ENCODE assay signal across 8 cellular contexts in the genomic region with DNA sequence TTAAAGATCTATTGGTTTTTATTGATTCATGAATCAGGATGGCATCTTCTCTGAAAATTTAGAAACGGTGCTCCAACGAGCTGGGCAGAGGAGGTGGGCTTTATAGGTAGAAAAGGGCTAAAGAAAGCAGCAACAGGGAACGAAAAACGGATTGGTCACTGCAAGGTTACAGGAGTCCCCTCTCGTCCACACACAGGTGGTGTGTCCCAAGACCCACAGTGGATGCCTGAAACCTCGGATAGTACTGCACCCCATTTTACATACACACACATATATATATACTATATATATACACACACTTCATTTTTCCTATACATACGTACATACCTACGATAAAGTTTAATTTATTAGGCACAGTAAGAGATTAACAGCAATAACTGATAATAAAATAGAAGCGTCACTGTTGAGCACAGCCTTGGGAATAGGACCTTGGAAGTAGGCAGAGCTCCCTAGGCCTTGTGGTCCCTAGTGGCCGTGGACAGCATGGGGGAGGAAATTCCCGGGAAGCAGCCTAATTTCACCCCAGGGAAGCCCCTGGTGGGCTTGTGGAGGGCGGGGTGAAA. TPM values are rescaled to one million over a fixed set of nuclear protein-coding genes. Genes with fewer than 3 reads are reported as not detected.
DNase-seq lines count a peak whose midpoint lies in the region; ATAC-seq and TF ChIP-seq lines count a peak whose summit lies in the region.

No MANE protein-coding gene starts in this region.

- H3K4me3 Mint-ChIP-seq in CD4-positive, alpha-beta T cell, result peak overlapping the region; percentile 93

- POLR2A ChIA-PET in CD4-positive, alpha-beta T cell (lab: Charles Lee), result interaction anchor here (0.6 to 3.4 kb wide), 15 partner anchors 11 to 802 kb away, joined by 3 to 65 read pairs (median 3); a partner anchor contains a TSS
- POLR2A ChIA-PET in PC-3 (lab: Charles Lee; ENCODE audit: unreplicated experiment), result interaction anchor here (0.6 to 0.7 kb wide), 4 partner anchors 7 to 1123 kb away, joined by 3 to 10 read pairs (median 6); no protein-coding TSS in a partner anchor

- H3K36me3 Mint-ChIP-seq in CD4-positive, alpha-beta T cell (ENCODE audit: low read depth), result peaks cover 31% of the 10 kb centered on the region

- H3K27me3 Mint-ChIP-seq in CD4-positive, alpha-beta T cell, result no peaks in the 10 kb centered on the region

- H3K79me2 ChIP-seq in PC-3 (ENCODE audit: low read length), result peaks cover 19% of the 10 kb centered on the region

- peak overlapping the region; percentile 28; the same call in 1 of the 2 replicates for H3K4me2 ChIP-seq in PC-3 (ENCODE audit: low read length)

- no peaks in the 10 kb centered on the region for H3K27me3 ChIP-seq in CD4-positive, alpha-beta T cell (ENCODE audit: control insufficient read depth, insufficient read depth, low read length)
- H3K27me3 ChIP-seq in PC-3 (ENCODE audit: low read length) (no peaks in the 10 kb centered on the region), neutrophil (no peaks in the 10 kb centered on the region)

- H3K9me2 ChIP-seq in PC-3 (replicated peaks; ENCODE audit: low read length), result no peaks in the 10 kb centered on the region

- H2AFZ ChIP-seq in PC-3 (ENCODE audit: low read length), result peak overlapping the region; percentile 60; the same call in 1 of the 2 replicates

- no peak for ATAC-seq in CD4-positive, alpha-beta T cell (ENCODE audit: poor library complexity)
- ATAC-seq in PC-3, result peak; percentile 8

- intact Hi-C loops in CD4-positive, alpha-beta T cell (cut with DNase I, micrococcal nuclease), result loop anchor here in 1 of 2 experiments (5.0 to 10.0 kb wide), 3 partner anchors 184 to 1334 kb away; a partner anchor contains a TSS
- intact Hi-C loops in PC-3 (cut with micrococcal nuclease), result no loop called here

- no TSS peak for BruUV-seq in PC-3 (replicated peaks; lab: Mats Ljungman, UMichigan)

- no peak for DNase-seq in CD4-positive, alpha-beta T cell
- DNase-seq in PC-3, result no peak
- no peak for DNase-seq in epithelial cell of proximal tubule (ENCODE audit: low read depth)
- DNase-seq in COR-L47 (lab: John Stamatoyannopoulos, UW), result no peak
- DNase-seq in stimulated activated CD4-positive, alpha-beta T cell treated with anti-CD3 and anti-CD28 coated beads, Interleukin-15, amount 100 ng/mL, for 24 hours, result no peak
- DNase-seq in NCI-H774 (lab: John Stamatoyannopoulos, UW), result no peak
- no peak for DNase-seq in Kasumi-1 (lab: John Stamatoyannopoulos, UW)

- H3K4me1 ChIP-seq in PC-3 (ENCODE audit: insufficient read depth, low read length), result peaks cover 3% of the 10 kb centered on the region
- peaks cover 26 to 42% of the 10 kb centered on the region in 2 experiments for H3K4me1 ChIP-seq in neutrophil (ENCODE audit: control insufficient read depth in 1 of 2, insufficient read depth in 1 of 2, low read depth in 1 of 2, low read length in 1 of 2)

- peaks cover 42% of the 10 kb centered on the region for H3K4me1 Mint-ChIP-seq in CD4-positive, alpha-beta T cell (ENCODE audit: low read depth)

- H3K27ac Mint-ChIP-seq in CD4-positive, alpha-beta T cell, result peak overlapping the region; percentile 92

- TF ChIP-seq CTCF in CD4-positive, alpha-beta T cell (IDR thresholded peaks at IDR 0.05), result no peak
- TF ChIP-seq CTCF in PC-3 (conservative IDR thresholded peaks at IDR 0.05; ENCODE audit: low read depth, low read length) (no peak), epithelial cell of proximal tubule (conservative IDR thresholded peaks at IDR 0.05; ENCODE audit: low read depth, low read length) (no peak), neutrophil (IDR thresholded peaks at IDR 0.05) (no peak)

- no peaks in the 10 kb centered on the region for H4K20me1 ChIP-seq in PC-3 (ENCODE audit: low read length)

- H3K36me3 ChIP-seq in PC-3 (ENCODE audit: low read depth, low read length) (peaks cover 3% of the 10 kb centered on the region; the same call in 1 of the 2 replicates), neutrophil (peaks cover 12% of the 10 kb centered on the region)

- no peak overlapping the region for H3K27ac ChIP-seq in CD4-positive, alpha-beta T cell (ENCODE audit: low read depth, low read length)
- no peak overlapping the region for H3K27ac ChIP-seq in PC-3 (ENCODE audit: low read length)
- peak overlapping the region; percentile 96 for H3K27ac ChIP-seq in neutrophil

- H3K9ac ChIP-seq in PC-3 (ENCODE audit: low read length), result no peak overlapping the region

- no peak overlapping the region for H3K4me3 ChIP-seq in PC-3 (ENCODE audit: low read length)
- peak overlapping the region; percentile 75 for H3K4me3 ChIP-seq in epithelial cell of proximal tubule (ENCODE audit: low read depth, low read length)
- H3K4me3 ChIP-seq in neutrophil (ENCODE audit: low read depth in 1 of 2, low read length in 1 of 2), result peak overlapping the region; percentile 85 to 86

- H3K9me3 Mint-ChIP-seq in CD4-positive, alpha-beta T cell, result peaks cover 5% of the 10 kb centered on the region

- CTCF ChIA-PET in CD4-positive, alpha-beta T cell (lab: Charles Lee), result interaction anchor here (0.8 to 3.8 kb wide), 6 partner anchors 9 to 313 kb away, joined by 3 to 25 read pairs (median 8); a partner anchor contains a TSS
- CTCF ChIA-PET in PC-3 (lab: Charles Lee), result interaction anchor here (0.7 kb wide), 2 partner anchors 26 to 231 kb away, joined by 8 read pairs; no protein-coding TSS in a partner anchor

- no peaks in the 10 kb centered on the region for H3K9me3 ChIP-seq in CD4-positive, alpha-beta T cell (ENCODE audit: control insufficient read depth, low read length)
- H3K9me3 ChIP-seq in PC-3 (ENCODE audit: low read length) (no peaks in the 10 kb centered on the region), neutrophil (no peaks in the 10 kb centered on the region)

- H3F3A ChIP-seq in PC-3 (ENCODE audit: low read length, unreplicated experiment), result no peaks in the 10 kb centered on the region

RNA-seq across cellular contexts. Expression of a gene that starts 0.7 kb away (rescaled TPM):
- 10 to 100 TPM; 86.0 to 90.4 TPM for total RNA-seq in CD4-positive, alpha-beta T cell
- total RNA-seq in PC-3 (2014; rRNA removed) (40.1 and 47.0 TPM in 2 replicates), epithelial cell of proximal tubule (42.6 and 70.7 TPM in 2 replicates)
